Comparison of ENCODE assay signal across 14 cellular contexts in the genomic region with DNA sequence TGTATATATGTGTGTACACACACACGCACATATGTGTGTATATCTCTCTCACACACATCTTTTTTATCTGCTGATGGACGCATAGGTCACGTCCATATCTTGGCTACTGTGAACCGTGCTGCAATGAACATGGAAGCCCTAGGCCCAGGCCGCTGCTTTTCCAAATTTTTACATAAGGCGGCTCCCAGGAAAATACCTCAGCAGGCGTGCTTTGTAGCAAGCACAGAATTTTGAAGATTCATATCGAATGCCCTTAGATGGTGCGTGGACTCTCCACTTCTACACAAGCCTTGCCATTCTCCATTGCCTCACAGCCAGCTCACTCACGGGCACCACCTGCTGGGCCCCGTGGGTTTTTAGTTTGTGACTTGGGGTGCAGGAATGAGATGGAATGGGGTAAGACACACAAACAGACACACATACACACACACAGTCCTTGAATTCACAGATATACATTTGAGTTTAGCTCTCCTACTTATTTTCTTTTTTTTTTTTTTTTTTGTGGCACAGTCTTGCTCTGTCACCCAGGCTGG.
"Had no signal": no experiment of that assay in that cellular context is flagged by ENCODE, and none has a peak within 500 bp of the region (broad histone marks: within the 10 kb centered on the region; RNA-seq: fewer than 3 reads in every experiment).

No MANE protein-coding gene starts in this region.

- H3K4me3 ChIP-seq: mucosa of descending colon, skin epidermis, testis had no signal

- DNase-seq: activated CD4-positive, alpha-beta T cell treated with anti-CD3 and anti-CD28 coated beads, Interleukin-2, amount 50 U/mL, for 4 hours; activated CD4-positive, CD25-positive, alpha-beta regulatory T cell treated with anti-CD3 and anti-CD28 coated beads, Interleukin-2, amount 50 U/mL, for 72 hours; activated gamma-delta T cell; activated naive CD8-positive, alpha-beta T cell treated with anti-CD3 and anti-CD28 coated beads for 36 hours; activated T-cell treated with anti-CD3 and anti-CD28 coated beads, Interleukin-2, amount 50 U/mL, for 24 hours; brain microvascular endothelial cell; mucosa of descending colon; naive thymus-derived CD8-positive, alpha-beta T cell; stimulated activated CD4-positive, alpha-beta T cell treated with anti-CD3 and anti-CD28 coated beads, Interleukin-4, amount 100 ng/mL, for 4 hours; stimulated activated naive CD8-positive, alpha-beta T cell treated with anti-CD3 and anti-CD28 coated beads, Interleukin-15, amount 100 ng/mL, for 72 hours; testis had no signal

- H3K27ac Mint-ChIP-seq: activated naive CD8-positive, alpha-beta T cell treated with anti-CD3 and anti-CD28 coated beads for 36 hours; activated T-cell treated with anti-CD3 and anti-CD28 coated beads, Interleukin-2, amount 50 U/mL, for 24 hours; naive thymus-derived CD8-positive, alpha-beta T cell; stimulated activated naive CD8-positive, alpha-beta T cell treated with anti-CD3 and anti-CD28 coated beads, Interleukin-15, amount 100 ng/mL, for 72 hours had no signal

- H3K4me3 Mint-ChIP-seq: activated naive CD8-positive, alpha-beta T cell treated with anti-CD3 and anti-CD28 coated beads for 36 hours; activated T-cell treated with anti-CD3 and anti-CD28 coated beads, Interleukin-2, amount 50 U/mL, for 24 hours; naive thymus-derived CD8-positive, alpha-beta T cell; stimulated activated naive CD8-positive, alpha-beta T cell treated with anti-CD3 and anti-CD28 coated beads, Interleukin-15, amount 100 ng/mL, for 72 hours had no signal

- H3K4me1 Mint-ChIP-seq: activated naive CD8-positive, alpha-beta T cell treated with anti-CD3 and anti-CD28 coated beads for 36 hours; stimulated activated naive CD8-positive, alpha-beta T cell treated with anti-CD3 and anti-CD28 coated beads, Interleukin-15, amount 100 ng/mL, for 72 hours had no signal

- FAIRE-seq: endometrium, islet of Langerhans had no signal
